ENCODE assay signal across 8 cellular contexts in the genomic region with DNA sequence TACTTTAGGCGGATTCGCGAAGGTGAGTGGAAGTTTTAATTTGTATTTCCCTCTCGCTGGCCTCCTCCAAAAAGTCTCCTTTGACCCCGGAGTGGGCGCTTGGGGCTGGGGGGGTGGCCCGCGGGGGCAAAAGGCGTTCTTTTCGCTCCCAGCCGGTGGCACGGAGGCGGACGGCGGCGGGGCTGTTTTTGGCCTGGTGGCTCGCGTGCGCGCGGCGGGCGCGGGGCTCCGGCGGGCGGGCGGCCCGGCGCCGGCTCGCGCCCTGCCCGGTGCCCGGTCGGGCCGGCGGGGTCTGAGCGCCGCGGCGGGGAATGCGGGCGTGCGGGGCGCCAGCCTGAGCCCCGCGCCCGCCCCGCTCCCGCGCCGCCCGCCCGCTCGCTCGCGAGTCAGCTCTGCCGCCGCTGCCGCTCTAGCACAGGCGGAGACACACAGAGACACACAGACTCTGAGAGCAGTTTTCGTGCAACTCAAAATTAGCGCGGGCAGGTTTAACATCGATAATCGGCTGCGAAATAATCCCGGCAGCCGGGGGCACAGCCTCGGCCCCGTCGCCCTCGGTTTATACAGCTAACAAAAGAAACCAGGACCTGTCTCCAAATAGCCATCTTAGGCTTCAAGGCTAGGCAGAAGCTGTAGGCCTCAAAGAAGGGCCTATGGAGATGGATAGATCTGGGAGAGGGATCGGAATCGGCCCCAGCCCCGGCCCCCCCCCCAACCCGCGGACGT. TPM values are rescaled to one million over a fixed set of nuclear protein-coding genes. Genes with fewer than 3 reads are reported as not detected.
DNase-seq lines count a peak whose midpoint lies in the region; ATAC-seq, FAIRE-seq and TF ChIP-seq lines count a peak whose summit lies in the region.

No MANE protein-coding gene starts in this region.

- no peak for FAIRE-seq in GM19239 (lab: Jason Lieb, UNC)

- peaks cover 25% of the 10 kb centered on the region for H3K4me1 Mint-ChIP-seq in endothelial cell (ENCODE audit: unreplicated experiment)

- H3K36me3 Mint-ChIP-seq in endothelial cell (ENCODE audit: low read depth, unreplicated experiment) = peaks cover 11% of the 10 kb centered on the region

- TF ChIP-seq CTCF in endothelial cell (IDR thresholded peaks at IDR 0.05; ENCODE audit: unreplicated experiment) (no peak), omental fat pad (IDR thresholded peaks at IDR 0.05) (no peak)

- peak overlapping the region; percentile 94 for H3K27ac Mint-ChIP-seq in endothelial cell (ENCODE audit: unreplicated experiment)

- H3K4me3 Mint-ChIP-seq in endothelial cell (ENCODE audit: unreplicated experiment) = peak overlapping the region; percentile 96

- peaks cover 9% of the 10 kb centered on the region for H3K27me3 Mint-ChIP-seq in endothelial cell (ENCODE audit: unreplicated experiment)

- no peaks in the 10 kb centered on the region for H3K9me3 Mint-ChIP-seq in endothelial cell (ENCODE audit: unreplicated experiment)

- DNase-seq in ACHN (peak; percentile 69), GM19239 (ENCODE audit: insufficient read length, low spot score) (peak; percentile 10), NCI-H774 (lab: John Stamatoyannopoulos, UW) (peak; percentile 71), endothelial cell (ENCODE audit: low spot score) (peak; percentile 39), midbrain (lab: John Stamatoyannopoulos, UW) (peak; percentile 67), omental fat pad (ENCODE audit: low spot score) (no peak)
- DNase-seq in activated CD8-positive, alpha-beta memory T cell treated with anti-CD3 and anti-CD28 coated beads, Interleukin-2, amount 50 U/mL, for 48 hours = peak; percentile 80
- peak; percentile 11 to 33 for DNase-seq in stimulated activated CD8-positive, alpha-beta memory T cell treated with anti-CD3 and anti-CD28 coated beads, Interleukin-2, amount 100 ng/mL, for 1 hour (ENCODE audit: low read depth in 2 of 2)

- no peak for ATAC-seq in omental fat pad (ENCODE audit: low FRiP score)

- in situ Hi-C loops in ACHN (cut with HindIII; ENCODE audit: low pct_ligation_motif_present, low pct_unique_long_range_greater_than_20kb, low sequenced_read_pairs) = no loop called here

RNA-seq across cellular contexts. Expression of a gene that starts 0.8 kb away (rescaled TPM):
- 46.3 TPM for total RNA-seq in endothelial cell (ENCODE audit: unreplicated experiment)
- 10 to 100 TPM; 18.5 to 40.7 (median 27.3) TPM for total RNA-seq in omental fat pad
